19 cellular contexts compared by ENCODE assay signal in the genomic region with DNA sequence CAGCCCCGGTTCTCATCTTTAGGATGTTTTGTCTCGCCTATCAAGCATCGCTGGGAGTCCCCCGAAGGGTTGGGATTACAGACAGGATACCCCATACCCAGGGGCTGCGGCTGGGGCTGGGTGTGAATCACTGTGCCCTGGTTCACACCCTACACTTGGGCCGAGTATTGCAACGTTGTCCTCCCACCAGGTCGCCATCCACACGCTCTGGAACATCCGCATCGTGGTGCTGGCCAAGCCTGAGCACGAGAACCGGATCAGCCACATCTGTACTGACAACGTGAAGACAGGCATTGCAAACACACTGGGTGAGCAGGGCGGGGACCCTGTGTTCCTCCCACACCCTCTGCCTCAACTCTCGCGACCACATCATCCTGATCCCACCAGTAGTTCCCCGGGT.
A peak's percentile ranks its signal among the peaks of the same experiment; 100 is the strongest.
DNase-seq lines count a peak whose midpoint lies in the region; ATAC-seq and TF ChIP-seq lines count a peak whose summit lies in the region.
"Had no signal": no experiment of that assay in that cellular context is flagged by ENCODE, and none has a peak within 500 bp of the region (broad histone marks: within the 10 kb centered on the region; RNA-seq: fewer than 3 reads in every experiment).

No MANE protein-coding gene starts in this region.

- no peak overlapping the region for H3K4me3 ChIP-seq in lower lobe of right lung
- H3K4me3 ChIP-seq: ascending aorta, mucosa of descending colon, prostate gland had no signal

- H3K4me3 Mint-ChIP-seq in activated naive CD8-positive, alpha-beta T cell treated with anti-CD3 and anti-CD28 coated beads, Interleukin-2, amount 10 ng/mL, durations not matched to agents 7 days and 5 days, result no peak overlapping the region
- H3K4me3 Mint-ChIP-seq in activated naive CD8-positive, alpha-beta T cell treated with anti-CD3 and anti-CD28 coated beads, Interleukin-2, amount 50 U/mL, for 24 hours, result no peak overlapping the region
- H3K4me3 Mint-ChIP-seq: activated naive CD4-positive, alpha-beta T cell treated with anti-CD3 and anti-CD28 coated beads, Interleukin-2, amount 50 U/mL, for 24 hours; dendritic cell treated with granulocyte-macrophage colony-stimulating factor and Interleukin-4, amounts not matched to agents 40 ng/mL and 50 ng/mL, for 4 days had no signal

- H3K27me3 Mint-ChIP-seq in activated naive CD8-positive, alpha-beta T cell treated with anti-CD3 and anti-CD28 coated beads, Interleukin-2, amount 10 ng/mL, durations not matched to agents 7 days and 5 days, result no peaks in the 10 kb centered on the region
- H3K27me3 Mint-ChIP-seq in activated naive CD8-positive, alpha-beta T cell treated with anti-CD3 and anti-CD28 coated beads, Interleukin-2, amount 50 U/mL, for 24 hours, result no peaks in the 10 kb centered on the region
- H3K27me3 Mint-ChIP-seq: activated naive CD4-positive, alpha-beta T cell treated with anti-CD3 and anti-CD28 coated beads, Interleukin-2, amount 50 U/mL, for 24 hours; dendritic cell treated with granulocyte-macrophage colony-stimulating factor and Interleukin-4, amounts not matched to agents 40 ng/mL and 50 ng/mL, for 4 days had no signal

- no peaks in the 10 kb centered on the region for H3K9me3 ChIP-seq in lower lobe of right lung
- H3K9me3 ChIP-seq: ascending aorta, mucosa of descending colon, prostate gland had no signal

- H3K36me3 ChIP-seq in lower lobe of right lung, result peaks cover 41% of the 10 kb centered on the region
- H3K36me3 ChIP-seq: ascending aorta, prostate gland had no signal

- peaks cover 22% of the 10 kb centered on the region for H3K36me3 Mint-ChIP-seq in activated naive CD8-positive, alpha-beta T cell treated with anti-CD3 and anti-CD28 coated beads, Interleukin-2, amount 10 ng/mL, durations not matched to agents 7 days and 5 days
- H3K36me3 Mint-ChIP-seq in activated naive CD8-positive, alpha-beta T cell treated with anti-CD3 and anti-CD28 coated beads, Interleukin-2, amount 50 U/mL, for 24 hours (ENCODE audit: low read depth), result peaks cover 15% of the 10 kb centered on the region

- H3K27ac Mint-ChIP-seq in activated naive CD8-positive, alpha-beta T cell treated with anti-CD3 and anti-CD28 coated beads, Interleukin-2, amount 10 ng/mL, durations not matched to agents 7 days and 5 days, result peak overlapping the region; percentile 33
- H3K27ac Mint-ChIP-seq in activated naive CD8-positive, alpha-beta T cell treated with anti-CD3 and anti-CD28 coated beads, Interleukin-2, amount 50 U/mL, for 24 hours, result no peak overlapping the region
- H3K27ac Mint-ChIP-seq: activated naive CD4-positive, alpha-beta T cell treated with anti-CD3 and anti-CD28 coated beads, Interleukin-2, amount 50 U/mL, for 24 hours; dendritic cell treated with granulocyte-macrophage colony-stimulating factor and Interleukin-4, amounts not matched to agents 40 ng/mL and 50 ng/mL, for 4 days had no signal

- no peaks in the 10 kb centered on the region for H3K27me3 ChIP-seq in lower lobe of right lung (ENCODE audit: low read depth)
- H3K27me3 ChIP-seq: ascending aorta had no signal

- DNase-seq in activated naive CD8-positive, alpha-beta T cell treated with anti-CD3 and anti-CD28 coated beads, Interleukin-2, amount 10 ng/mL, durations not matched to agents 7 days and 5 days, result no peak
- no peak for DNase-seq in activated naive CD8-positive, alpha-beta T cell treated with anti-CD3 and anti-CD28 coated beads, Interleukin-2, amount 50 U/mL, for 24 hours
- peak; percentile 16 for DNase-seq in MV-4-11 (lab: John Stamatoyannopoulos, UW)
- DNase-seq in lower lobe of right lung, result no peak
- no peak for DNase-seq in hippocampal formation (lab: John Stamatoyannopoulos, UW)
- no peak for DNase-seq in AG08395 (ENCODE audit: low spot score)
- no peak for DNase-seq in NCI-H2029 treated with DMSO at 0.1 percent for 48 hours (lab: John Stamatoyannopoulos, UW)
- DNase-seq: caudate nucleus; EL; islet precursor cell; mucosa of descending colon; NCI-H2081; NCI-H446 treated with DMSO at 0.1 percent for 48 hours; stimulated activated CD8-positive, alpha-beta memory T cell treated with anti-CD3 and anti-CD28 coated beads, Interleukin-4, amount 100 ng/mL, for 48 hours had no signal

- POLR2A ChIA-PET in activated naive CD8-positive, alpha-beta T cell treated with anti-CD3 and anti-CD28 coated beads, Interleukin-2, amount 10 ng/mL, durations not matched to agents 7 days and 5 days (lab: Charles Lee), result no interaction called here

- ATAC-seq in activated naive CD8-positive, alpha-beta T cell treated with anti-CD3 and anti-CD28 coated beads, Interleukin-2, amount 10 ng/mL, durations not matched to agents 7 days and 5 days (ENCODE audit: low read depth), result no peak
- ATAC-seq in activated naive CD8-positive, alpha-beta T cell treated with anti-CD3 and anti-CD28 coated beads, Interleukin-2, amount 50 U/mL, for 24 hours, result no peak
- no peak for ATAC-seq in lower lobe of right lung
- ATAC-seq: mucosa of descending colon had no signal

- intact Hi-C loops in lower lobe of right lung (cut with DNase I), result no loop called here

- peak overlapping the region; percentile 41 for H3K27ac ChIP-seq in lower lobe of right lung
- H3K27ac ChIP-seq: ascending aorta, C4-2B, prostate gland had no signal

- H3K4me1 Mint-ChIP-seq in activated naive CD8-positive, alpha-beta T cell treated with anti-CD3 and anti-CD28 coated beads, Interleukin-2, amount 10 ng/mL, durations not matched to agents 7 days and 5 days, result no peaks in the 10 kb centered on the region
- H3K4me1 Mint-ChIP-seq in activated naive CD8-positive, alpha-beta T cell treated with anti-CD3 and anti-CD28 coated beads, Interleukin-2, amount 50 U/mL, for 24 hours, result peaks cover 6% of the 10 kb centered on the region
- H3K4me1 Mint-ChIP-seq: activated naive CD4-positive, alpha-beta T cell treated with anti-CD3 and anti-CD28 coated beads, Interleukin-2, amount 50 U/mL, for 24 hours had no signal

- no peaks in the 10 kb centered on the region for H3K9me3 Mint-ChIP-seq in activated naive CD8-positive, alpha-beta T cell treated with anti-CD3 and anti-CD28 coated beads, Interleukin-2, amount 10 ng/mL, durations not matched to agents 7 days and 5 days
- H3K9me3 Mint-ChIP-seq in activated naive CD8-positive, alpha-beta T cell treated with anti-CD3 and anti-CD28 coated beads, Interleukin-2, amount 50 U/mL, for 24 hours, result no peaks in the 10 kb centered on the region
- H3K9me3 Mint-ChIP-seq: activated naive CD4-positive, alpha-beta T cell treated with anti-CD3 and anti-CD28 coated beads, Interleukin-2, amount 50 U/mL, for 24 hours; dendritic cell treated with granulocyte-macrophage colony-stimulating factor and Interleukin-4, amounts not matched to agents 40 ng/mL and 50 ng/mL, for 4 days had no signal

- no peak for TF ChIP-seq CTCF in lower lobe of right lung (IDR thresholded peaks at IDR 0.05)

- peaks cover 21% of the 10 kb centered on the region for H3K4me1 ChIP-seq in lower lobe of right lung
- H3K4me1 ChIP-seq: ascending aorta, prostate gland had no signal
